3 cellular contexts compared by ENCODE assay signal in genomic region chr10:11902646-11903045, GRCh38.
TF ChIP-seq lines count a peak whose summit lies in the region.

No MANE protein-coding gene starts in this region.

TF ChIP-seq in GM23338, 12 proteins besides CTCF, POLR2A, EP300 and RAD21 (continues in another document):
- TF ChIP-seq ZNF114 (CRISPR knock-in tag; IDR thresholded peaks at IDR 0.05): no peak
- TF ChIP-seq ZNF462 (CRISPR knock-in tag; IDR thresholded peaks at IDR 0.05): no peak
- no peak for TF ChIP-seq NANOG (IDR thresholded peaks at IDR 0.05; ENCODE audit: borderline replicate concordance)
- no peak for TF ChIP-seq EZH2phosphoT487 (IDR thresholded peaks at IDR 0.05; ENCODE audit: unreplicated experiment)
- no peak for TF ChIP-seq CREB1 (CRISPR knock-in tag; IDR thresholded peaks at IDR 0.05; ENCODE audit: low read depth)
- no peak for TF ChIP-seq ZNF331 (CRISPR knock-in tag; IDR thresholded peaks at IDR 0.05; ENCODE audit: low read depth)
- TF ChIP-seq POLR2AphosphoS5 (IDR thresholded peaks at IDR 0.05; ENCODE audit: low read depth): no peak
- TF ChIP-seq STAT1 (IDR thresholded peaks at IDR 0.05; ENCODE audit: unreplicated experiment): no peak

TF ChIP-seq in K562, 482 proteins besides CTCF, POLR2A, EP300 and RAD21 (continues in another document):
- TF ChIP-seq ZNF311 (CRISPR knock-in tag; IDR thresholded peaks at IDR 0.05): no peak
- TF ChIP-seq HNRNPLL (IDR thresholded peaks at IDR 0.05; ENCODE audit: low read depth, low read length, poor library complexity, severe bottlenecking): no peak
- TF ChIP-seq AFF1 (IDR thresholded peaks at IDR 0.05; ENCODE audit: low read depth in 1 of 2, partially characterized antibody in 2 of 2): no peak
- TF ChIP-seq E2F3 (CRISPR knock-in tag; IDR thresholded peaks at IDR 0.05): no peak
- TF ChIP-seq XRCC5 (IDR thresholded peaks at IDR 0.05; ENCODE audit: low read depth, low read length): no peak
- TF ChIP-seq BHLHE40 (IDR thresholded peaks at IDR 0.05; ENCODE audit: low read length): no peak
- TF ChIP-seq ZKSCAN8 (CRISPR knock-in tag; IDR thresholded peaks at IDR 0.05): no peak
- TF ChIP-seq RBM15 (IDR thresholded peaks at IDR 0.05; ENCODE audit: insufficient read depth, low read length): no peak
- TF ChIP-seq ETV5 (CRISPR knock-in tag; IDR thresholded peaks at IDR 0.05; ENCODE audit: low read depth): no peak
- TF ChIP-seq UBTF (IDR thresholded peaks at IDR 0.05; ENCODE audit: borderline replicate concordance in 1 of 2, low read depth in 2 of 2, low read length in 2 of 2): no peak
- TF ChIP-seq TRIM25 (IDR thresholded peaks at IDR 0.05; ENCODE audit: borderline replicate concordance): no peak
- TF ChIP-seq PBX2 (CRISPR knock-in tag; IDR thresholded peaks at IDR 0.05; ENCODE audit: low read depth): no peak
- TF ChIP-seq PBX2 (tag; conservative IDR thresholded peaks at IDR 0.05; ENCODE audit: low read depth): no peak
- no peak for TF ChIP-seq KLF10 (CRISPR knock-in tag; IDR thresholded peaks at IDR 0.05)
- no peak for TF ChIP-seq SP1 (CRISPR knock-in tag; IDR thresholded peaks at IDR 0.05)

TF ChIP-seq in HepG2, 621 proteins besides CTCF, POLR2A, EP300 and RAD21:
- TF ChIP-seq ETV6 (CRISPR knock-in tag; conservative IDR thresholded peaks at IDR 0.05) (no peak), ZNF724P (CRISPR knock-in tag; IDR thresholded peaks at IDR 0.05; ENCODE audit: borderline replicate concordance) (no peak), PCBP2 (optimal IDR thresholded peaks at IDR 0.05; ENCODE audit: low read depth, low read length, poor library complexity, severe bottlenecking) (no peak), TIGD3 (CRISPR knock-in tag; IDR thresholded peaks at IDR 0.05; ENCODE audit: borderline replicate concordance) (no peak), STAG1 (CRISPR knock-in tag; IDR thresholded peaks at IDR 0.05) (no peak), MBD4 (IDR thresholded peaks at IDR 0.05; ENCODE audit: borderline replicate concordance, low read length) (no peak), ZNF768 (CRISPR knock-in tag; IDR thresholded peaks at IDR 0.05) (peak; percentile 14; the same call in 1 of the 2 replicates), ZFYVE20 (CRISPR knock-in tag; IDR thresholded peaks at IDR 0.05; ENCODE audit: borderline replicate concordance, low read depth) (no peak)
